In genomic region chr6:68593558-68593957, GRCh38 we compare ENCODE assay signal across 10 cellular contexts. TPM values are rescaled to one million over a fixed set of nuclear protein-coding genes. Genes with fewer than 3 reads are reported as not detected.
"Had no signal": no experiment of that assay in that cellular context is flagged by ENCODE, and none has a peak within 500 bp of the region (broad histone marks: within the 10 kb centered on the region; RNA-seq: fewer than 3 reads in every experiment).

No MANE protein-coding gene starts in this region.

- H3K36me3 ChIP-seq: HAP-1 had no signal

- H3K4me3 ChIP-seq: GM23248, HAP-1 had no signal

- H3K27ac ChIP-seq: GM23248, HL-60, KMS-11 had no signal

- DNase-seq: GM23248, GOT3, H7, IMR-90, Karpas-422, KBM-7 had no signal

- H3K9me3 ChIP-seq: HAP-1 had no signal

- ATAC-seq: HCT116 had no signal

- H3K4me2 ChIP-seq: KMS-11 had no signal

- H2AFZ ChIP-seq: GM23248 had no signal

- H3K9ac ChIP-seq: GM23248, KMS-11 had no signal

RNA-seq across cellular contexts. Expression of gene ADGRB3, which starts 41.5 kb away (rescaled TPM):
- total RNA-seq: GM23248, IMR-90 had no signal
- polyA plus RNA-seq: GM23248, IMR-90 had no signal
